Comparison of ENCODE assay signal across 8 cellular contexts in genomic region chr1:155135416-155136197, GRCh38. TPM values are rescaled to one million over a fixed set of nuclear protein-coding genes. Genes with fewer than 3 reads are reported as not detected.
DNase-seq lines count a peak whose midpoint lies in the region; ATAC-seq and TF ChIP-seq lines count a peak whose summit lies in the region.

A gene with protein sequence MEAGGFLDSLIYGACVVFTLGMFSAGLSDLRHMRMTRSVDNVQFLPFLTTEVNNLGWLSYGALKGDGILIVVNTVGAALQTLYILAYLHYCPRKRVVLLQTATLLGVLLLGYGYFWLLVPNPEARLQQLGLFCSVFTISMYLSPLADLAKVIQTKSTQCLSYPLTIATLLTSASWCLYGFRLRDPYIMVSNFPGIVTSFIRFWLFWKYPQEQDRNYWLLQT (plus strand): TSS chr1:155135852. CDS start chr1:155135912, 60 bp downstream.

- peak; percentile 84 for ATAC-seq in CD8-positive, alpha-beta T cell
- ATAC-seq in GM19468 (IDR thresholded peaks at IDR 0.05; ENCODE audit: extremely low read depth, unreplicated experiment), result peak; percentile 38
- ATAC-seq in activated CD8-positive, alpha-beta T cell treated with anti-CD3 and anti-CD28 coated beads, Interleukin-2, amount 10 ng/mL, durations not matched to agents 7 days and 5 days, result peak; percentile 84

- CTCF ChIA-PET in CD8-positive, alpha-beta T cell (lab: Charles Lee), result interaction anchor here (0.8 to 4.7 kb wide), 9 partner anchors 9 to 576 kb away, joined by 3 to 19 read pairs (median 7); partner anchors contain the start of gene KRTCAP2
- CTCF ChIA-PET in activated CD8-positive, alpha-beta T cell treated with anti-CD3 and anti-CD28 coated beads, Interleukin-2, amount 10 ng/mL, durations not matched to agents 7 days and 5 days (lab: Charles Lee), result interaction anchor here (1.0 to 5.7 kb wide), 9 partner anchors 19 to 117 kb away, joined by 3 to 41 read pairs (median 9); partner anchors contain the start of gene KRTCAP2

- H3K9me3 ChIP-seq in CD8-positive, alpha-beta T cell (ENCODE audit: low read length), result no peaks in the 10 kb centered on the region
- H3K9me3 ChIP-seq in ectodermal cell (ENCODE audit: control insufficient read depth, low read length), result no peaks in the 10 kb centered on the region

- peak within 1 kb of the TSS; percentile 98 for H3K4me3 Mint-ChIP-seq in CD8-positive, alpha-beta T cell
- peak within 1 kb of the TSS; percentile 98 for H3K4me3 Mint-ChIP-seq in activated CD8-positive, alpha-beta T cell treated with anti-CD3 and anti-CD28 coated beads, Interleukin-2, amount 10 ng/mL, durations not matched to agents 7 days and 5 days

- POLR2A ChIA-PET in CD8-positive, alpha-beta T cell (lab: Charles Lee), result interaction anchor here (1.0 kb wide), 1 partner anchor 12 kb away, joined by 3 read pairs; no protein-coding TSS in a partner anchor
- POLR2A ChIA-PET in activated CD8-positive, alpha-beta T cell treated with anti-CD3 and anti-CD28 coated beads, Interleukin-2, amount 10 ng/mL, durations not matched to agents 7 days and 5 days (lab: Charles Lee), result interaction anchor here (0.5 to 1.4 kb wide), 11 partner anchors 10 to 364 kb away, joined by 3 to 9 read pairs (median 3); partner anchors contain the start of genes CKS1B, KRTCAP2 and TRIM46

- peak within 1 kb of the TSS; percentile 99 for H3K27ac Mint-ChIP-seq in CD8-positive, alpha-beta T cell
- H3K27ac Mint-ChIP-seq in activated CD8-positive, alpha-beta T cell treated with anti-CD3 and anti-CD28 coated beads, Interleukin-2, amount 10 ng/mL, durations not matched to agents 7 days and 5 days, result peak within 1 kb of the TSS; percentile 99

- no peak for TF ChIP-seq CTCF in CD8-positive, alpha-beta T cell (IDR thresholded peaks at IDR 0.05)

- peaks cover 49% of the 10 kb centered on the region for H3K4me1 Mint-ChIP-seq in CD8-positive, alpha-beta T cell (ENCODE audit: low read depth)
- H3K4me1 Mint-ChIP-seq in activated CD8-positive, alpha-beta T cell treated with anti-CD3 and anti-CD28 coated beads, Interleukin-2, amount 10 ng/mL, durations not matched to agents 7 days and 5 days (ENCODE audit: low read depth), result peaks cover 47% of the 10 kb centered on the region

- H3K4me1 ChIP-seq in CD8-positive, alpha-beta T cell (ENCODE audit: insufficient read depth, low read length), result peaks cover 28% of the 10 kb centered on the region
- peaks cover 11% of the 10 kb centered on the region for H3K4me1 ChIP-seq in ectodermal cell (ENCODE audit: control insufficient read depth, insufficient read depth, low read length)

- H3K4me3 ChIP-seq in CD8-positive, alpha-beta T cell (ENCODE audit: low read depth, low read length), result peak within 1 kb of the TSS; percentile 93
- peak within 1 kb of the TSS; percentile 57 for H3K4me3 ChIP-seq in ectodermal cell (ENCODE audit: insufficient read depth, low read depth, low read length)

- H3K36me3 Mint-ChIP-seq in CD8-positive, alpha-beta T cell, result peaks cover 43% of the 10 kb centered on the region
- H3K36me3 Mint-ChIP-seq in activated CD8-positive, alpha-beta T cell treated with anti-CD3 and anti-CD28 coated beads, Interleukin-2, amount 10 ng/mL, durations not matched to agents 7 days and 5 days (ENCODE audit: low read depth), result peaks cover 24% of the 10 kb centered on the region

- intact Hi-C loops in CD8-positive, alpha-beta T cell (cut with DNase I, micrococcal nuclease), result loop anchor here (1.0 to 10.0 kb wide), 6 partner anchors 8 to 887 kb away; partner anchors contain the start of genes AQP10 (in 1 of the 2), ATP8B2 (in 1 of the 2), EFNA1 (in 1 of the 2) and SSR2 (in 1 of the 2)

- peak; percentile 82 to 94 (median 88) for DNase-seq in CD8-positive, alpha-beta T cell
- DNase-seq in HS-5 (ENCODE audit: low read depth), result peak; percentile 52
- peak; percentile 48 for DNase-seq in NK-92 (lab: John Stamatoyannopoulos, UW; ENCODE audit: unreplicated experiment)
- DNase-seq in activated CD8-positive, alpha-beta T cell treated with anti-CD3 and anti-CD28 coated beads, Interleukin-2, amount 10 ng/mL, durations not matched to agents 7 days and 5 days, result peak; percentile 95
- DNase-seq in lung microvascular endothelial cell (ENCODE audit: low read depth in 2 of 2), result peak; percentile 96 to 97
- DNase-seq in stimulated activated CD4-positive, alpha-beta T cell treated with anti-CD3 and anti-CD28 coated beads, TNF-alpha, amount 100 ng/mL, for 4 hours (ENCODE audit: low read depth in 3 of 3), result peak; percentile 81 to 86 (median 83)

- 0% methylated on average over 62 of the region's 62 CpGs for WGBS in ectodermal cell, 2 experiments

- H3K36me3 ChIP-seq in CD8-positive, alpha-beta T cell (ENCODE audit: insufficient read depth, low read length), result no peaks in the 10 kb centered on the region
- H3K36me3 ChIP-seq in ectodermal cell (ENCODE audit: control insufficient read depth, insufficient read depth, low read length), result no peaks in the 10 kb centered on the region

- peak within 1 kb of the TSS; percentile 78 for H3K27ac ChIP-seq in CD8-positive, alpha-beta T cell (ENCODE audit: low read depth, low read length)
- peak within 1 kb of the TSS; percentile 86 for H3K27ac ChIP-seq in ectodermal cell (ENCODE audit: insufficient read depth, low read depth, low read length, poor library complexity, severe bottlenecking)

- no peaks in the 10 kb centered on the region for H3K27me3 ChIP-seq in CD8-positive, alpha-beta T cell (ENCODE audit: insufficient read depth, low read length)
- H3K27me3 ChIP-seq in ectodermal cell (ENCODE audit: control insufficient read depth, insufficient read depth, low read length, poor library complexity, severe bottlenecking), result peaks cover 2% of the 10 kb centered on the region

- no peaks in the 10 kb centered on the region for H3K9me3 Mint-ChIP-seq in CD8-positive, alpha-beta T cell
- H3K9me3 Mint-ChIP-seq in activated CD8-positive, alpha-beta T cell treated with anti-CD3 and anti-CD28 coated beads, Interleukin-2, amount 10 ng/mL, durations not matched to agents 7 days and 5 days (ENCODE audit: insufficient read depth), result no peaks in the 10 kb centered on the region

- H3K27me3 Mint-ChIP-seq in CD8-positive, alpha-beta T cell (ENCODE audit: low read depth), result no peaks in the 10 kb centered on the region
- no peaks in the 10 kb centered on the region for H3K27me3 Mint-ChIP-seq in activated CD8-positive, alpha-beta T cell treated with anti-CD3 and anti-CD28 coated beads, Interleukin-2, amount 10 ng/mL, durations not matched to agents 7 days and 5 days (ENCODE audit: low read depth)

RNA-seq across cellular contexts. Expression of the gene that starts here (rescaled TPM):
- 10 to 100 TPM; 12.9 to 14.2 TPM for total RNA-seq in CD8-positive, alpha-beta T cell
- total RNA-seq in activated CD8-positive, alpha-beta T cell treated with anti-CD3 and anti-CD28 coated beads, Interleukin-2, amount 10 ng/mL, durations not matched to agents 7 days and 5 days, result 10 to 100 TPM; 37.5 to 38.9 TPM
- polyA plus RNA-seq in ectodermal cell (2013, experiment 1 of 4), result 43.3 TPM
- 37.1 TPM for polyA plus RNA-seq in ectodermal cell (2013, experiment 2 of 4)
- polyA plus RNA-seq in ectodermal cell (2013, experiment 3 of 4), result 37.1 TPM
- polyA plus RNA-seq in ectodermal cell (2013, experiment 4 of 4), result 36.9 TPM
- total RNA-seq in lung microvascular endothelial cell, result 36.9 and 41.8 TPM in 2 replicates

Comparison
In these comparisons a context has a peak if more than half of its experiments do, and no peak if none do; other contexts are left out.
1. Peak in every context shown above with its lines: DNase-seq, ATAC-seq, H3K4me3 ChIP-seq and H3K27ac ChIP-seq.